In genomic region chr1:101291562-101292035, GRCh38 we compare ENCODE assay signal across 9 cellular contexts. TPM values are rescaled to one million over a fixed set of nuclear protein-coding genes. Genes with fewer than 3 reads are reported as not detected.
DNase-seq lines count a peak whose midpoint lies in the region; ATAC-seq and TF ChIP-seq lines count a peak whose summit lies in the region.
"Had no signal": no experiment of that assay in that cellular context is flagged by ENCODE, and none has a peak within 500 bp of the region (broad histone marks: within the 10 kb centered on the region; RNA-seq: fewer than 3 reads in every experiment).

No MANE protein-coding gene starts in this region.

- CTCF ChIA-PET in Caco-2 (lab: Charles Lee): no interaction called here

- H3K9me3 ChIP-seq in Caco-2 (no peaks in the 10 kb centered on the region), colonic mucosa (no peaks in the 10 kb centered on the region)
- H3K9me3 ChIP-seq: breast epithelium had no signal

- peak overlapping the region; percentile 67 for H3K27ac Mint-ChIP-seq in activated T-helper 1 cell treated with anti-CD3 and anti-CD28 coated beads, Interleukin-12 subunit alpha, Interleukin-12 subunit beta, Interleukin-2, Interleukin-4 antibody, amounts not matched to agents 30 ng/mL and 10 ng/mL and 1 ng/mL, durations not matched to agents 14 hours and 24 hours and 36 hours
- no peak overlapping the region for H3K27ac Mint-ChIP-seq in Caco-2 (ENCODE audit: unreplicated experiment)

- H3K36me3 ChIP-seq in Caco-2 (ENCODE audit: control insufficient read depth, insufficient read depth, low read length) (no peaks in the 10 kb centered on the region), colonic mucosa (no peaks in the 10 kb centered on the region)
- H3K36me3 ChIP-seq: breast epithelium had no signal

- POLR2A ChIA-PET in Caco-2 (lab: Charles Lee): no interaction called here

- H3K4me1 ChIP-seq in Caco-2 (no peaks in the 10 kb centered on the region), colonic mucosa (no peaks in the 10 kb centered on the region)
- H3K4me1 ChIP-seq: breast epithelium had no signal

- H3K9ac ChIP-seq in colonic mucosa (ENCODE audit: low read depth in 2 of 2, low read length in 2 of 2): no peak overlapping the region

- BruUV-seq in Caco-2 (replicated peaks; lab: Mats Ljungman, UMichigan): no TSS peak

- no peak overlapping the region for H3K4me3 ChIP-seq in NB4 (ENCODE audit: low read depth, low read length)
- no peak overlapping the region for H3K4me3 ChIP-seq in Caco-2 (ENCODE audit: low read depth, low read length)
- H3K4me3 ChIP-seq in colonic mucosa: no peak overlapping the region
- H3K4me3 ChIP-seq: breast epithelium had no signal

- H3K9me3 Mint-ChIP-seq in activated T-helper 1 cell treated with anti-CD3 and anti-CD28 coated beads, Interleukin-12 subunit alpha, Interleukin-12 subunit beta, Interleukin-2, Interleukin-4 antibody, amounts not matched to agents 30 ng/mL and 10 ng/mL and 1 ng/mL, durations not matched to agents 14 hours and 24 hours and 36 hours: no peaks in the 10 kb centered on the region
- H3K9me3 Mint-ChIP-seq in Caco-2 (ENCODE audit: unreplicated experiment): no peaks in the 10 kb centered on the region

- no peak for TF ChIP-seq CTCF in NB4 (IDR thresholded peaks at IDR 0.05; ENCODE audit: low read depth, low read length)
- TF ChIP-seq CTCF in Caco-2 (IDR thresholded peaks at IDR 0.05; ENCODE audit: insufficient read depth in 1 of 2, low read depth in 1 of 2, low read length in 1 of 2, severe bottlenecking in 1 of 2, unreplicated experiment in 1 of 2): no peak
- TF ChIP-seq CTCF in colonic mucosa (IDR thresholded peaks at IDR 0.05): no peak

- H3K27ac ChIP-seq in colonic mucosa: no peak overlapping the region
- H3K27ac ChIP-seq: breast epithelium had no signal

- intact Hi-C loops in activated T-helper 1 cell treated with anti-CD3 and anti-CD28 coated beads, Interleukin-12 subunit alpha, Interleukin-12 subunit beta, Interleukin-2, Interleukin-4 antibody, amounts not matched to agents 30 ng/mL and 10 ng/mL and 1 ng/mL, durations not matched to agents 14 hours and 24 hours and 36 hours (cut with micrococcal nuclease): loop anchor here (1.0 to 10.0 kb wide), 15 partner anchors 18 to 1507 kb away; partner anchors contain the start of genes GPR88 and SLC30A7
- intact Hi-C loops in Caco-2 (cut with micrococcal nuclease; ENCODE audit: unreplicated experiment): no loop called here
- intact Hi-C loops in colonic mucosa (cut with DNase I): no loop called here

- TF ChIP-seq POLR2A in GM18505 (IDR thresholded peaks at IDR 0.05; ENCODE audit: borderline replicate concordance, extremely low read depth, insufficient read depth, insufficient read length) (no peak), NB4 (IDR thresholded peaks at IDR 0.05; ENCODE audit: extremely low read depth, insufficient read length) (no peak)

- DNase-seq in AG08396 (ENCODE audit: low spot score): peak; percentile 39
- DNase-seq in NB4 (ENCODE audit: low read depth): peak; percentile 85
- peak; percentile 42 for DNase-seq in activated T-helper 1 cell treated with anti-CD3 and anti-CD28 coated beads, Interleukin-12 subunit alpha, Interleukin-12 subunit beta, Interleukin-2, Interleukin-4 antibody, amounts not matched to agents 30 ng/mL and 10 ng/mL and 1 ng/mL, durations not matched to agents 14 hours and 24 hours and 36 hours (ENCODE audit: low spot score)
- peak; percentile 53 for DNase-seq in left kidney (ENCODE audit: low read depth, low spot score)
- no peak for DNase-seq in Caco-2
- DNase-seq in colonic mucosa: no peak
- DNase-seq in NCI-H82 (lab: John Stamatoyannopoulos, UW): no peak

- H3K27me3 ChIP-seq in Caco-2 (replicated peaks; ENCODE audit: control insufficient read depth, insufficient read depth, low read length) (no peaks in the 10 kb centered on the region), colonic mucosa (no peaks in the 10 kb centered on the region)
- H3K27me3 ChIP-seq: breast epithelium had no signal

- peaks cover 75% of the 10 kb centered on the region for H3K4me1 Mint-ChIP-seq in activated T-helper 1 cell treated with anti-CD3 and anti-CD28 coated beads, Interleukin-12 subunit alpha, Interleukin-12 subunit beta, Interleukin-2, Interleukin-4 antibody, amounts not matched to agents 30 ng/mL and 10 ng/mL and 1 ng/mL, durations not matched to agents 14 hours and 24 hours and 36 hours (ENCODE audit: low read depth)
- H3K4me1 Mint-ChIP-seq in Caco-2 (ENCODE audit: low read depth, unreplicated experiment): no peaks in the 10 kb centered on the region

- H3K4me3 Mint-ChIP-seq in activated T-helper 1 cell treated with anti-CD3 and anti-CD28 coated beads, Interleukin-12 subunit alpha, Interleukin-12 subunit beta, Interleukin-2, Interleukin-4 antibody, amounts not matched to agents 30 ng/mL and 10 ng/mL and 1 ng/mL, durations not matched to agents 14 hours and 24 hours and 36 hours: peak overlapping the region; percentile 19
- no peak overlapping the region for H3K4me3 Mint-ChIP-seq in Caco-2 (ENCODE audit: unreplicated experiment)

- peak; percentile 33 for ATAC-seq in GM18505 (IDR thresholded peaks at IDR 0.05; ENCODE audit: unreplicated experiment)

- peaks cover 13% of the 10 kb centered on the region for H3K27me3 Mint-ChIP-seq in activated T-helper 1 cell treated with anti-CD3 and anti-CD28 coated beads, Interleukin-12 subunit alpha, Interleukin-12 subunit beta, Interleukin-2, Interleukin-4 antibody, amounts not matched to agents 30 ng/mL and 10 ng/mL and 1 ng/mL, durations not matched to agents 14 hours and 24 hours and 36 hours (ENCODE audit: insufficient read depth)
- H3K27me3 Mint-ChIP-seq in Caco-2 (ENCODE audit: insufficient read depth, unreplicated experiment): peaks cover 6% of the 10 kb centered on the region

- H3K36me3 Mint-ChIP-seq in activated T-helper 1 cell treated with anti-CD3 and anti-CD28 coated beads, Interleukin-12 subunit alpha, Interleukin-12 subunit beta, Interleukin-2, Interleukin-4 antibody, amounts not matched to agents 30 ng/mL and 10 ng/mL and 1 ng/mL, durations not matched to agents 14 hours and 24 hours and 36 hours (ENCODE audit: low read depth): no peaks in the 10 kb centered on the region
- H3K36me3 Mint-ChIP-seq in Caco-2 (ENCODE audit: insufficient read depth, unreplicated experiment): no peaks in the 10 kb centered on the region

RNA-seq across cellular contexts. Expression of gene S1PR1, which starts 54.8 kb away (rescaled TPM):
- total RNA-seq in activated T-helper 1 cell treated with anti-CD3 and anti-CD28 coated beads, Interleukin-12 subunit alpha, Interleukin-12 subunit beta, Interleukin-2, Interleukin-4 antibody, amounts not matched to agents 30 ng/mL and 10 ng/mL and 1 ng/mL, durations not matched to agents 14 hours and 24 hours and 36 hours: 42.5 and 42.9 TPM in 2 replicates
- not detected in 2 replicates for total RNA-seq in Caco-2 (2022)
- total RNA-seq in colonic mucosa: 10 to 100 TPM in 1 of 2 donors, 1 to 10 TPM in 1; 4.4 to 10.7 TPM

Comparison
In these comparisons a context has a peak if more than half of its experiments do, and no peak if none do; other contexts are left out.
1. DNase-seq: peak in AG08396 (single experiment), NB4 (single experiment), activated T-helper 1 cell treated with anti-CD3 and anti-CD28 coated beads, Interleukin-12 subunit alpha, Interleukin-12 subunit beta, Interleukin-2, Interleukin-4 antibody, amounts not matched to agents 30 ng/mL and 10 ng/mL and 1 ng/mL, durations not matched to agents 14 hours and 24 hours and 36 hours (single experiment) and left kidney (single experiment); none in Caco-2 (0 of 2), colonic mucosa (single experiment) and NCI-H82 (single experiment).